In genomic region chr7:143374556-143374955, GRCh38 we compare ENCODE assay signal across 1 cellular context.
A peak's percentile ranks its signal among the peaks of the same experiment; 100 is the strongest.
TF ChIP-seq lines count a peak whose summit lies in the region.

No MANE protein-coding gene starts in this region.

TF ChIP-seq in K562, 482 proteins besides CTCF, POLR2A, EP300 and RAD21:
- no peak for TF ChIP-seq NKRF (IDR thresholded peaks at IDR 0.05; ENCODE audit: borderline replicate concordance)
- no peak for TF ChIP-seq KLF1 (tag; IDR thresholded peaks at IDR 0.05)
- TF ChIP-seq MAFK (IDR thresholded peaks at IDR 0.05; ENCODE audit: low read length), result no peak
- no peak for TF ChIP-seq PTRF (tag; IDR thresholded peaks at IDR 0.05)
- TF ChIP-seq SPI1 (IDR thresholded peaks at IDR 0.05; ENCODE audit: borderline replicate concordance, low read depth, low read length), result peak; percentile 25; the same call in 1 of the 2 replicates
TF ChIP-seq in K562: peak in this region for 1.
